Comparison of ENCODE assay signal across 1 cellular context in the genomic region with DNA sequence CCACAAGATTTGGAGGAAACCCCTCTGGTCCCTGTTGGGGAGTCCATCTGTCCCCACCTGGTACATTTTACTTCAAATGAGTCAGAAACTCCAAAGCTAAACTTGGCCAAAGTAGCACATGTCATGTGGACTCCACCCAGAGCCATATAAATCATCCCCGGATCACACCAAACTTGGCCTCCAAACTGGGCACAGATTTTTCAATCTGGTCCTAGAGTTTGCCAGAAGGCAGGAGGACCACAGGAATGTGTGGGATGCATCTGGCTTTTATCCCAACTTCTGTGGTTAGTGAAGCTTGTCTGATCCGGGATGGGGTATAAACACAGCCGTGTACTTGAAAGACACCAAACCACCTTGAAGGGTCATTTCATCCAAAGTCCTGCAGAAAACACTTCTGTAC.
TF ChIP-seq lines count a peak whose summit lies in the region.

No MANE protein-coding gene starts in this region.

TF ChIP-seq in HepG2, 621 proteins besides CTCF, POLR2A, EP300 and RAD21 (continued from another document):
- TF ChIP-seq, protein P1, sequence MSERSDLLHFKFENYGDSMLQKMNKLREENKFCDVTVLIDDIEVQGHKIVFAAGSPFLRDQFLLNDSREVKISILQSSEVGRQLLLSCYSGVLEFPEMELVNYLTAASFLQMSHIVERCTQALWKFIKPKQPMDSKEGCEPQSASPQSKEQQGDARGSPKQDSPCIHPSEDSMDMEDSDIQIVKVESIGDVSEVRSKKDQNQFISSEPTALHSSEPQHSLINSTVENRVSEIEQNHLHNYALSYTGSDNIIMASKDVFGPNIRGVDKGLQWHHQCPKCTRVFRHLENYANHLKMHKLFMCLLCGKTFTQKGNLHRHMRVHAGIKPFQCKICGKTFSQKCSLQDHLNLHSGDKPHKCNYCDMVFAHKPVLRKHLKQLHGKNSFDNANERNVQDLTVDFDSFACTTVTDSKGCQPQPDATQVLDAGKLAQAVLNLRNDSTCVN (CRISPR knock-in tag; IDR thresholded peaks at IDR 0.05; ENCODE audit: borderline replicate concordance) = no peak
- no peak for TF ChIP-seq ZNF670 (CRISPR knock-in tag; IDR thresholded peaks at IDR 0.05; ENCODE audit: borderline replicate concordance)
- TF ChIP-seq, protein P2, sequence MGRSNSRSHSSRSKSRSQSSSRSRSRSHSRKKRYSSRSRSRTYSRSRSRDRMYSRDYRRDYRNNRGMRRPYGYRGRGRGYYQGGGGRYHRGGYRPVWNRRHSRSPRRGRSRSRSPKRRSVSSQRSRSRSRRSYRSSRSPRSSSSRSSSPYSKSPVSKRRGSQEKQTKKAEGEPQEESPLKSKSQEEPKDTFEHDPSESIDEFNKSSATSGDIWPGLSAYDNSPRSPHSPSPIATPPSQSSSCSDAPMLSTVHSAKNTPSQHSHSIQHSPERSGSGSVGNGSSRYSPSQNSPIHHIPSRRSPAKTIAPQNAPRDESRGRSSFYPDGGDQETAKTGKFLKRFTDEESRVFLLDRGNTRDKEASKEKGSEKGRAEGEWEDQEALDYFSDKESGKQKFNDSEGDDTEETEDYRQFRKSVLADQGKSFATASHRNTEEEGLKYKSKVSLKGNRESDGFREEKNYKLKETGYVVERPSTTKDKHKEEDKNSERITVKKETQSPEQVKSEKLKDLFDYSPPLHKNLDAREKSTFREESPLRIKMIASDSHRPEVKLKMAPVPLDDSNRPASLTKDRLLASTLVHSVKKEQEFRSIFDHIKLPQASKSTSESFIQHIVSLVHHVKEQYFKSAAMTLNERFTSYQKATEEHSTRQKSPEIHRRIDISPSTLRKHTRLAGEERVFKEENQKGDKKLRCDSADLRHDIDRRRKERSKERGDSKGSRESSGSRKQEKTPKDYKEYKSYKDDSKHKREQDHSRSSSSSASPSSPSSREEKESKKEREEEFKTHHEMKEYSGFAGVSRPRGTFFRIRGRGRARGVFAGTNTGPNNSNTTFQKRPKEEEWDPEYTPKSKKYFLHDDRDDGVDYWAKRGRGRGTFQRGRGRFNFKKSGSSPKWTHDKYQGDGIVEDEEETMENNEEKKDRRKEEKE (IDR thresholded peaks at IDR 0.05) = no peak
- no peak for TF ChIP-seq SIN3B (IDR thresholded peaks at IDR 0.05; ENCODE audit: low read length)
- no peak for TF ChIP-seq NCOA2 (CRISPR knock-in tag; IDR thresholded peaks at IDR 0.05)
- no peak for TF ChIP-seq NFE2 (CRISPR knock-in tag; IDR thresholded peaks at IDR 0.05)
- no peak for TF ChIP-seq TOE1 (CRISPR knock-in tag; IDR thresholded peaks at IDR 0.05)
- no peak for TF ChIP-seq ZNF709 (CRISPR knock-in tag; IDR thresholded peaks at IDR 0.05)
- TF ChIP-seq, protein P3, sequence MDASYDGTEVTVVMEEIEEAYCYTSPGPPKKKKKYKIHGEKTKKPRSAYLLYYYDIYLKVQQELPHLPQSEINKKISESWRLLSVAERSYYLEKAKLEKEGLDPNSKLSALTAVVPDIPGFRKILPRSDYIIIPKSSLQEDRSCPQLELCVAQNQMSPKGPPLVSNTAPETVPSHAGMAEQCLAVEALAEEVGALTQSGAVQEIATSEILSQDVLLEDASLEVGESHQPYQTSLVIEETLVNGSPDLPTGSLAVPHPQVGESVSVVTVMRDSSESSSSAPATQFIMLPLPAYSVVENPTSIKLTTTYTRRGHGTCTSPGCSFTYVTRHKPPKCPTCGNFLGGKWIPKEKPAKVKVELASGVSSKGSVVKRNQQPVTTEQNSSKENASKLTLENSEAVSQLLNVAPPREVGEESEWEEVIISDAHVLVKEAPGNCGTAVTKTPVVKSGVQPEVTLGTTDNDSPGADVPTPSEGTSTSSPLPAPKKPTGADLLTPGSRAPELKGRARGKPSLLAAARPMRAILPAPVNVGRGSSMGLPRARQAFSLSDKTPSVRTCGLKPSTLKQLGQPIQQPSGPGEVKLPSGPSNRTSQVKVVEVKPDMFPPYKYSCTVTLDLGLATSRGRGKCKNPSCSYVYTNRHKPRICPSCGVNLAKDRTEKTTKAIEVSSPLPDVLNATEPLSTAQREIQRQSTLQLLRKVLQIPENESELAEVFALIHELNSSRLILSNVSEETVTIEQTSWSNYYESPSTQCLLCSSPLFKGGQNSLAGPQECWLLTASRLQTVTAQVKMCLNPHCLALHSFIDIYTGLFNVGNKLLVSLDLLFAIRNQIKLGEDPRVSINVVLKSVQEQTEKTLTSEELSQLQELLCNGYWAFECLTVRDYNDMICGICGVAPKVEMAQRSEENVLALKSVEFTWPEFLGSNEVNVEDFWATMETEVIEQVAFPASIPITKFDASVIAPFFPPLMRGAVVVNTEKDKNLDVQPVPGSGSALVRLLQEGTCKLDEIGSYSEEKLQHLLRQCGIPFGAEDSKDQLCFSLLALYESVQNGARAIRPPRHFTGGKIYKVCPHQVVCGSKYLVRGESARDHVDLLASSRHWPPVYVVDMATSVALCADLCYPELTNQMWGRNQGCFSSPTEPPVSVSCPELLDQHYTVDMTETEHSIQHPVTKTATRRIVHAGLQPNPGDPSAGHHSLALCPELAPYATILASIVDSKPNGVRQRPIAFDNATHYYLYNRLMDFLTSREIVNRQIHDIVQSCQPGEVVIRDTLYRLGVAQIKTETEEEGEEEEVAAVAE (CRISPR knock-in tag; IDR thresholded peaks at IDR 0.05; ENCODE audit: borderline replicate concordance) = no peak
- TF ChIP-seq, protein P4, sequence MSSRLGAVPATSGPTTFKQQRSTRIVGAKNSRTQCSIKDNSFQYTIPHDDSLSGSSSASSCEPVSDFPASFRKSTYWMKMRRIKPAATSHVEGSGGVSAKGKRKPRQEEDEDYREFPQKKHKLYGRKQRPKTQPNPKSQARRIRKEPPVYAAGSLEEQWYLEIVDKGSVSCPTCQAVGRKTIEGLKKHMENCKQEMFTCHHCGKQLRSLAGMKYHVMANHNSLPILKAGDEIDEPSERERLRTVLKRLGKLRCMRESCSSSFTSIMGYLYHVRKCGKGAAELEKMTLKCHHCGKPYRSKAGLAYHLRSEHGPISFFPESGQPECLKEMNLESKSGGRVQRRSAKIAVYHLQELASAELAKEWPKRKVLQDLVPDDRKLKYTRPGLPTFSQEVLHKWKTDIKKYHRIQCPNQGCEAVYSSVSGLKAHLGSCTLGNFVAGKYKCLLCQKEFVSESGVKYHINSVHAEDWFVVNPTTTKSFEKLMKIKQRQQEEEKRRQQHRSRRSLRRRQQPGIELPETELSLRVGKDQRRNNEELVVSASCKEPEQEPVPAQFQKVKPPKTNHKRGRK (CRISPR knock-in tag; IDR thresholded peaks at IDR 0.05) = no peak
- TF ChIP-seq, protein P5, sequence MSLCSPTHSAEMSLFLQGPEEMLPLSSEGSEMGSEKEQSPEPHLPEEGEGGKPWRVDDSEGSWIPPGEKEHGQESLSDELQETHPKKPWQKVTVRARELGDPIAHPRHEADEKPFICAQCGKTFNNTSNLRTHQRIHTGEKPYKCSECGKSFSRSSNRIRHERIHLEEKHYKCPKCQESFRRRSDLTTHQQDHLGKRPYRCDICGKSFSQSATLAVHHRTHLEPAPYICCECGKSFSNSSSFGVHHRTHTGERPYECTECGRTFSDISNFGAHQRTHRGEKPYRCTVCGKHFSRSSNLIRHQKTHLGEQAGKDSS (CRISPR knock-in tag; IDR thresholded peaks at IDR 0.05; ENCODE audit: borderline replicate concordance, low read depth) = no peak
- TF ChIP-seq ZNF282 (IDR thresholded peaks at IDR 0.05; ENCODE audit: partially characterized antibody) = no peak
